Comparison of ENCODE assay signal across 1 cellular context in genomic region chr7:140924019-140924820, GRCh38.
TF ChIP-seq lines count a peak whose summit lies in the region.

No MANE protein-coding gene starts in this region.

TF ChIP-seq in K562, 482 proteins besides CTCF, POLR2A, EP300 and RAD21 (continued from another document and continues in another):
- TF ChIP-seq, protein P1, sequence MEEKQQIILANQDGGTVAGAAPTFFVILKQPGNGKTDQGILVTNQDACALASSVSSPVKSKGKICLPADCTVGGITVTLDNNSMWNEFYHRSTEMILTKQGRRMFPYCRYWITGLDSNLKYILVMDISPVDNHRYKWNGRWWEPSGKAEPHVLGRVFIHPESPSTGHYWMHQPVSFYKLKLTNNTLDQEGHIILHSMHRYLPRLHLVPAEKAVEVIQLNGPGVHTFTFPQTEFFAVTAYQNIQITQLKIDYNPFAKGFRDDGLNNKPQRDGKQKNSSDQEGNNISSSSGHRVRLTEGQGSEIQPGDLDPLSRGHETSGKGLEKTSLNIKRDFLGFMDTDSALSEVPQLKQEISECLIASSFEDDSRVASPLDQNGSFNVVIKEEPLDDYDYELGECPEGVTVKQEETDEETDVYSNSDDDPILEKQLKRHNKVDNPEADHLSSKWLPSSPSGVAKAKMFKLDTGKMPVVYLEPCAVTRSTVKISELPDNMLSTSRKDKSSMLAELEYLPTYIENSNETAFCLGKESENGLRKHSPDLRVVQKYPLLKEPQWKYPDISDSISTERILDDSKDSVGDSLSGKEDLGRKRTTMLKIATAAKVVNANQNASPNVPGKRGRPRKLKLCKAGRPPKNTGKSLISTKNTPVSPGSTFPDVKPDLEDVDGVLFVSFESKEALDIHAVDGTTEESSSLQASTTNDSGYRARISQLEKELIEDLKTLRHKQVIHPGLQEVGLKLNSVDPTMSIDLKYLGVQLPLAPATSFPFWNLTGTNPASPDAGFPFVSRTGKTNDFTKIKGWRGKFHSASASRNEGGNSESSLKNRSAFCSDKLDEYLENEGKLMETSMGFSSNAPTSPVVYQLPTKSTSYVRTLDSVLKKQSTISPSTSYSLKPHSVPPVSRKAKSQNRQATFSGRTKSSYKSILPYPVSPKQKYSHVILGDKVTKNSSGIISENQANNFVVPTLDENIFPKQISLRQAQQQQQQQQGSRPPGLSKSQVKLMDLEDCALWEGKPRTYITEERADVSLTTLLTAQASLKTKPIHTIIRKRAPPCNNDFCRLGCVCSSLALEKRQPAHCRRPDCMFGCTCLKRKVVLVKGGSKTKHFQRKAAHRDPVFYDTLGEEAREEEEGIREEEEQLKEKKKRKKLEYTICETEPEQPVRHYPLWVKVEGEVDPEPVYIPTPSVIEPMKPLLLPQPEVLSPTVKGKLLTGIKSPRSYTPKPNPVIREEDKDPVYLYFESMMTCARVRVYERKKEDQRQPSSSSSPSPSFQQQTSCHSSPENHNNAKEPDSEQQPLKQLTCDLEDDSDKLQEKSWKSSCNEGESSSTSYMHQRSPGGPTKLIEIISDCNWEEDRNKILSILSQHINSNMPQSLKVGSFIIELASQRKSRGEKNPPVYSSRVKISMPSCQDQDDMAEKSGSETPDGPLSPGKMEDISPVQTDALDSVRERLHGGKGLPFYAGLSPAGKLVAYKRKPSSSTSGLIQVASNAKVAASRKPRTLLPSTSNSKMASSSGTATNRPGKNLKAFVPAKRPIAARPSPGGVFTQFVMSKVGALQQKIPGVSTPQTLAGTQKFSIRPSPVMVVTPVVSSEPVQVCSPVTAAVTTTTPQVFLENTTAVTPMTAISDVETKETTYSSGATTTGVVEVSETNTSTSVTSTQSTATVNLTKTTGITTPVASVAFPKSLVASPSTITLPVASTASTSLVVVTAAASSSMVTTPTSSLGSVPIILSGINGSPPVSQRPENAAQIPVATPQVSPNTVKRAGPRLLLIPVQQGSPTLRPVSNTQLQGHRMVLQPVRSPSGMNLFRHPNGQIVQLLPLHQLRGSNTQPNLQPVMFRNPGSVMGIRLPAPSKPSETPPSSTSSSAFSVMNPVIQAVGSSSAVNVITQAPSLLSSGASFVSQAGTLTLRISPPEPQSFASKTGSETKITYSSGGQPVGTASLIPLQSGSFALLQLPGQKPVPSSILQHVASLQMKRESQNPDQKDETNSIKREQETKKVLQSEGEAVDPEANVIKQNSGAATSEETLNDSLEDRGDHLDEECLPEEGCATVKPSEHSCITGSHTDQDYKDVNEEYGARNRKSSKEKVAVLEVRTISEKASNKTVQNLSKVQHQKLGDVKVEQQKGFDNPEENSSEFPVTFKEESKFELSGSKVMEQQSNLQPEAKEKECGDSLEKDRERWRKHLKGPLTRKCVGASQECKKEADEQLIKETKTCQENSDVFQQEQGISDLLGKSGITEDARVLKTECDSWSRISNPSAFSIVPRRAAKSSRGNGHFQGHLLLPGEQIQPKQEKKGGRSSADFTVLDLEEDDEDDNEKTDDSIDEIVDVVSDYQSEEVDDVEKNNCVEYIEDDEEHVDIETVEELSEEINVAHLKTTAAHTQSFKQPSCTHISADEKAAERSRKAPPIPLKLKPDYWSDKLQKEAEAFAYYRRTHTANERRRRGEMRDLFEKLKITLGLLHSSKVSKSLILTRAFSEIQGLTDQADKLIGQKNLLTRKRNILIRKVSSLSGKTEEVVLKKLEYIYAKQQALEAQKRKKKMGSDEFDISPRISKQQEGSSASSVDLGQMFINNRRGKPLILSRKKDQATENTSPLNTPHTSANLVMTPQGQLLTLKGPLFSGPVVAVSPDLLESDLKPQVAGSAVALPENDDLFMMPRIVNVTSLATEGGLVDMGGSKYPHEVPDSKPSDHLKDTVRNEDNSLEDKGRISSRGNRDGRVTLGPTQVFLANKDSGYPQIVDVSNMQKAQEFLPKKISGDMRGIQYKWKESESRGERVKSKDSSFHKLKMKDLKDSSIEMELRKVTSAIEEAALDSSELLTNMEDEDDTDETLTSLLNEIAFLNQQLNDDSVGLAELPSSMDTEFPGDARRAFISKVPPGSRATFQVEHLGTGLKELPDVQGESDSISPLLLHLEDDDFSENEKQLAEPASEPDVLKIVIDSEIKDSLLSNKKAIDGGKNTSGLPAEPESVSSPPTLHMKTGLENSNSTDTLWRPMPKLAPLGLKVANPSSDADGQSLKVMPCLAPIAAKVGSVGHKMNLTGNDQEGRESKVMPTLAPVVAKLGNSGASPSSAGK (IDR thresholded peaks at IDR 0.05) = no peak; the same call in 1 of the 2 replicates
- TF ChIP-seq, protein P2, sequence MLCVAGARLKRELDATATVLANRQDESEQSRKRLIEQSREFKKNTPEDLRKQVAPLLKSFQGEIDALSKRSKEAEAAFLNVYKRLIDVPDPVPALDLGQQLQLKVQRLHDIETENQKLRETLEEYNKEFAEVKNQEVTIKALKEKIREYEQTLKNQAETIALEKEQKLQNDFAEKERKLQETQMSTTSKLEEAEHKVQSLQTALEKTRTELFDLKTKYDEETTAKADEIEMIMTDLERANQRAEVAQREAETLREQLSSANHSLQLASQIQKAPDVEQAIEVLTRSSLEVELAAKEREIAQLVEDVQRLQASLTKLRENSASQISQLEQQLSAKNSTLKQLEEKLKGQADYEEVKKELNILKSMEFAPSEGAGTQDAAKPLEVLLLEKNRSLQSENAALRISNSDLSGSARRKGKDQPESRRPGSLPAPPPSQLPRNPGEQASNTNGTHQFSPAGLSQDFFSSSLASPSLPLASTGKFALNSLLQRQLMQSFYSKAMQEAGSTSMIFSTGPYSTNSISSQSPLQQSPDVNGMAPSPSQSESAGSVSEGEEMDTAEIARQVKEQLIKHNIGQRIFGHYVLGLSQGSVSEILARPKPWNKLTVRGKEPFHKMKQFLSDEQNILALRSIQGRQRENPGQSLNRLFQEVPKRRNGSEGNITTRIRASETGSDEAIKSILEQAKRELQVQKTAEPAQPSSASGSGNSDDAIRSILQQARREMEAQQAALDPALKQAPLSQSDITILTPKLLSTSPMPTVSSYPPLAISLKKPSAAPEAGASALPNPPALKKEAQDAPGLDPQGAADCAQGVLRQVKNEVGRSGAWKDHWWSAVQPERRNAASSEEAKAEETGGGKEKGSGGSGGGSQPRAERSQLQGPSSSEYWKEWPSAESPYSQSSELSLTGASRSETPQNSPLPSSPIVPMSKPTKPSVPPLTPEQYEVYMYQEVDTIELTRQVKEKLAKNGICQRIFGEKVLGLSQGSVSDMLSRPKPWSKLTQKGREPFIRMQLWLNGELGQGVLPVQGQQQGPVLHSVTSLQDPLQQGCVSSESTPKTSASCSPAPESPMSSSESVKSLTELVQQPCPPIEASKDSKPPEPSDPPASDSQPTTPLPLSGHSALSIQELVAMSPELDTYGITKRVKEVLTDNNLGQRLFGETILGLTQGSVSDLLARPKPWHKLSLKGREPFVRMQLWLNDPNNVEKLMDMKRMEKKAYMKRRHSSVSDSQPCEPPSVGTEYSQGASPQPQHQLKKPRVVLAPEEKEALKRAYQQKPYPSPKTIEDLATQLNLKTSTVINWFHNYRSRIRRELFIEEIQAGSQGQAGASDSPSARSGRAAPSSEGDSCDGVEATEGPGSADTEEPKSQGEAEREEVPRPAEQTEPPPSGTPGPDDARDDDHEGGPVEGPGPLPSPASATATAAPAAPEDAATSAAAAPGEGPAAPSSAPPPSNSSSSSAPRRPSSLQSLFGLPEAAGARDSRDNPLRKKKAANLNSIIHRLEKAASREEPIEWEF (CRISPR knock-in tag; IDR thresholded peaks at IDR 0.05) = no peak
- TF ChIP-seq TAF7 (tag; IDR thresholded peaks at IDR 0.05) (no peak), ZNF384 (IDR thresholded peaks at IDR 0.05; ENCODE audit: low read depth, low read length) (no peak), SAP30 (IDR thresholded peaks at IDR 0.05; ENCODE audit: borderline replicate concordance, insufficient read depth, low read depth, low read length, poor library complexity, severe bottlenecking) (peak; percentile 42), ZNF316 (IDR thresholded peaks at IDR 0.05) (no peak), ZBTB7A (IDR thresholded peaks at IDR 0.05; ENCODE audit: borderline replicate concordance, control insufficient read depth, low read depth, low read length) (peak; percentile 99), CBFB (CRISPR knock-in tag; IDR thresholded peaks at IDR 0.05) (no peak), ZNF583 (CRISPR knock-in tag; IDR thresholded peaks at IDR 0.05) (0 out of 2 replicates have a peak, but pooled peaks have one; percentile 6), ELF1 (tag; IDR thresholded peaks at IDR 0.05) (no peak), GTF3C2 (IDR thresholded peaks at IDR 0.05; ENCODE audit: borderline replicate concordance, extremely low read depth, insufficient read length) (no peak), EZH2 (IDR thresholded peaks at IDR 0.05; ENCODE audit: borderline replicate concordance, low read depth, low read length) (no peak), ZNF174 (CRISPR knock-in tag; IDR thresholded peaks at IDR 0.05) (no peak), CBX2 (IDR thresholded peaks at IDR 0.05; ENCODE audit: insufficient read depth, low read length, poor library complexity, severe bottlenecking) (no peak), MED1 (CRISPR knock-in tag; IDR thresholded peaks at IDR 0.05; ENCODE audit: borderline replicate concordance) (no peak), TEAD4 (IDR thresholded peaks at IDR 0.05; ENCODE audit: low read length) (no peak), TEAD4 (CRISPR knock-in tag; IDR thresholded peaks at IDR 0.05; ENCODE audit: borderline replicate concordance) (no peak), FOXO4 (CRISPR knock-in tag; IDR thresholded peaks at IDR 0.05) (no peak), SRSF1 (IDR thresholded peaks at IDR 0.05; ENCODE audit: low read depth, low read length) (no peak), SREBF2 (CRISPR knock-in tag; IDR thresholded peaks at IDR 0.05) (no peak), GATAD2B (IDR thresholded peaks at IDR 0.05; ENCODE audit: borderline replicate concordance) (no peak), ZFX (CRISPR knock-in tag; IDR thresholded peaks at IDR 0.05) (peak; percentile 94), ZC3H8 (IDR thresholded peaks at IDR 0.05) (0 out of 2 replicates have a peak, but pooled peaks have one; percentile 11)
- TF ChIP-seq, protein P3, sequence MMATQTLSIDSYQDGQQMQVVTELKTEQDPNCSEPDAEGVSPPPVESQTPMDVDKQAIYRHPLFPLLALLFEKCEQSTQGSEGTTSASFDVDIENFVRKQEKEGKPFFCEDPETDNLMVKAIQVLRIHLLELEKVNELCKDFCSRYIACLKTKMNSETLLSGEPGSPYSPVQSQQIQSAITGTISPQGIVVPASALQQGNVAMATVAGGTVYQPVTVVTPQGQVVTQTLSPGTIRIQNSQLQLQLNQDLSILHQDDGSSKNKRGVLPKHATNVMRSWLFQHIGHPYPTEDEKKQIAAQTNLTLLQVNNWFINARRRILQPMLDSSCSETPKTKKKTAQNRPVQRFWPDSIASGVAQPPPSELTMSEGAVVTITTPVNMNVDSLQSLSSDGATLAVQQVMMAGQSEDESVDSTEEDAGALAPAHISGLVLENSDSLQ (IDR thresholded peaks at IDR 0.05) = no peak
- TF ChIP-seq, protein P4, sequence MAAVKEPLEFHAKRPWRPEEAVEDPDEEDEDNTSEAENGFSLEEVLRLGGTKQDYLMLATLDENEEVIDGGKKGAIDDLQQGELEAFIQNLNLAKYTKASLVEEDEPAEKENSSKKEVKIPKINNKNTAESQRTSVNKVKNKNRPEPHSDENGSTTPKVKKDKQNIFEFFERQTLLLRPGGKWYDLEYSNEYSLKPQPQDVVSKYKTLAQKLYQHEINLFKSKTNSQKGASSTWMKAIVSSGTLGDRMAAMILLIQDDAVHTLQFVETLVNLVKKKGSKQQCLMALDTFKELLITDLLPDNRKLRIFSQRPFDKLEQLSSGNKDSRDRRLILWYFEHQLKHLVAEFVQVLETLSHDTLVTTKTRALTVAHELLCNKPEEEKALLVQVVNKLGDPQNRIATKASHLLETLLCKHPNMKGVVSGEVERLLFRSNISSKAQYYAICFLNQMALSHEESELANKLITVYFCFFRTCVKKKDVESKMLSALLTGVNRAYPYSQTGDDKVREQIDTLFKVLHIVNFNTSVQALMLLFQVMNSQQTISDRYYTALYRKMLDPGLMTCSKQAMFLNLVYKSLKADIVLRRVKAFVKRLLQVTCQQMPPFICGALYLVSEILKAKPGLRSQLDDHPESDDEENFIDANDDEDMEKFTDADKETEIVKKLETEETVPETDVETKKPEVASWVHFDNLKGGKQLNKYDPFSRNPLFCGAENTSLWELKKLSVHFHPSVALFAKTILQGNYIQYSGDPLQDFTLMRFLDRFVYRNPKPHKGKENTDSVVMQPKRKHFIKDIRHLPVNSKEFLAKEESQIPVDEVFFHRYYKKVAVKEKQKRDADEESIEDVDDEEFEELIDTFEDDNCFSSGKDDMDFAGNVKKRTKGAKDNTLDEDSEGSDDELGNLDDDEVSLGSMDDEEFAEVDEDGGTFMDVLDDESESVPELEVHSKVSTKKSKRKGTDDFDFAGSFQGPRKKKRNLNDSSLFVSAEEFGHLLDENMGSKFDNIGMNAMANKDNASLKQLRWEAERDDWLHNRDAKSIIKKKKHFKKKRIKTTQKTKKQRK (IDR thresholded peaks at IDR 0.05; ENCODE audit: borderline replicate concordance, low read depth, low read length) = no peak
- TF ChIP-seq, protein P5, sequence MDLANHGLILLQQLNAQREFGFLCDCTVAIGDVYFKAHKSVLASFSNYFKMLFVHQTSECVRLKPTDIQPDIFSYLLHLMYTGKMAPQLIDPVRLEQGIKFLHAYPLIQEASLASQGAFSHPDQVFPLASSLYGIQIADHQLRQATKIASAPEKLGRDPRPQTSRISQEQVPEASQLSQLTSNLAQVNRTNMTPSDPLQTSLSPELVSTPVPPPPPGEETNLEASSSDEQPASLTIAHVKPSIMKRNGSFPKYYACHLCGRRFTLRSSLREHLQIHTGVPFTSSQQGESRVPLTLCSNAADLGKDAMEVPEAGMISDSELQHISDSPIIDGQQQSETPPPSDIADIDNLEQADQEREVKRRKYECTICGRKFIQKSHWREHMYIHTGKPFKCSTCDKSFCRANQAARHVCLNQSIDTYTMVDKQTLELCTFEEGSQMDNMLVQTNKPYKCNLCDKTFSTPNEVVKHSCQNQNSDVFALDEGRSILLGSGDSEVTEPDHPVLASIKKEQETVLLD (IDR thresholded peaks at IDR 0.05) = peak; percentile 72
